ENCODE assay signal across 1 cellular context in the genomic region with DNA sequence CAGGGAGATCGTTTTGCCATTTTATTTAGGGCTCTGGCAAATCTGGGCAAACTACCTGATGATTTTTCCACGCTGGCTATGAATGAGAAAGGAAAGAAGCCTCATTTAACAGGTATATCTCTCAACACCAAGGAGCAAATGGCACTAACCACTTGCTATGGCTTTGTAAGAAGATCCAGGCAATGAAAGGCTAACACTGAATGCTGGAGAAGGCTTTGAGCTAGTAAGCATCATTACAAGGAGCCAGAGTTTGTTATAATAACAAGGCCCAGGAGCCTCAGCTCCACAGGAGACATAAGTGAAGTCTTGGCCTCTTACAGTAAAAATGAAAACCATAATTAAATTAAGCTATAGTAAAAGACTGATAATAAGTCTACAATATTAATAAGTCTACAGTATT.
TF ChIP-seq lines count a peak whose summit lies in the region.

No MANE protein-coding gene starts in this region.

TF ChIP-seq in GM23338, 12 proteins besides CTCF, POLR2A, EP300 and RAD21 (continued from another document):
- TF ChIP-seq, protein P1, sequence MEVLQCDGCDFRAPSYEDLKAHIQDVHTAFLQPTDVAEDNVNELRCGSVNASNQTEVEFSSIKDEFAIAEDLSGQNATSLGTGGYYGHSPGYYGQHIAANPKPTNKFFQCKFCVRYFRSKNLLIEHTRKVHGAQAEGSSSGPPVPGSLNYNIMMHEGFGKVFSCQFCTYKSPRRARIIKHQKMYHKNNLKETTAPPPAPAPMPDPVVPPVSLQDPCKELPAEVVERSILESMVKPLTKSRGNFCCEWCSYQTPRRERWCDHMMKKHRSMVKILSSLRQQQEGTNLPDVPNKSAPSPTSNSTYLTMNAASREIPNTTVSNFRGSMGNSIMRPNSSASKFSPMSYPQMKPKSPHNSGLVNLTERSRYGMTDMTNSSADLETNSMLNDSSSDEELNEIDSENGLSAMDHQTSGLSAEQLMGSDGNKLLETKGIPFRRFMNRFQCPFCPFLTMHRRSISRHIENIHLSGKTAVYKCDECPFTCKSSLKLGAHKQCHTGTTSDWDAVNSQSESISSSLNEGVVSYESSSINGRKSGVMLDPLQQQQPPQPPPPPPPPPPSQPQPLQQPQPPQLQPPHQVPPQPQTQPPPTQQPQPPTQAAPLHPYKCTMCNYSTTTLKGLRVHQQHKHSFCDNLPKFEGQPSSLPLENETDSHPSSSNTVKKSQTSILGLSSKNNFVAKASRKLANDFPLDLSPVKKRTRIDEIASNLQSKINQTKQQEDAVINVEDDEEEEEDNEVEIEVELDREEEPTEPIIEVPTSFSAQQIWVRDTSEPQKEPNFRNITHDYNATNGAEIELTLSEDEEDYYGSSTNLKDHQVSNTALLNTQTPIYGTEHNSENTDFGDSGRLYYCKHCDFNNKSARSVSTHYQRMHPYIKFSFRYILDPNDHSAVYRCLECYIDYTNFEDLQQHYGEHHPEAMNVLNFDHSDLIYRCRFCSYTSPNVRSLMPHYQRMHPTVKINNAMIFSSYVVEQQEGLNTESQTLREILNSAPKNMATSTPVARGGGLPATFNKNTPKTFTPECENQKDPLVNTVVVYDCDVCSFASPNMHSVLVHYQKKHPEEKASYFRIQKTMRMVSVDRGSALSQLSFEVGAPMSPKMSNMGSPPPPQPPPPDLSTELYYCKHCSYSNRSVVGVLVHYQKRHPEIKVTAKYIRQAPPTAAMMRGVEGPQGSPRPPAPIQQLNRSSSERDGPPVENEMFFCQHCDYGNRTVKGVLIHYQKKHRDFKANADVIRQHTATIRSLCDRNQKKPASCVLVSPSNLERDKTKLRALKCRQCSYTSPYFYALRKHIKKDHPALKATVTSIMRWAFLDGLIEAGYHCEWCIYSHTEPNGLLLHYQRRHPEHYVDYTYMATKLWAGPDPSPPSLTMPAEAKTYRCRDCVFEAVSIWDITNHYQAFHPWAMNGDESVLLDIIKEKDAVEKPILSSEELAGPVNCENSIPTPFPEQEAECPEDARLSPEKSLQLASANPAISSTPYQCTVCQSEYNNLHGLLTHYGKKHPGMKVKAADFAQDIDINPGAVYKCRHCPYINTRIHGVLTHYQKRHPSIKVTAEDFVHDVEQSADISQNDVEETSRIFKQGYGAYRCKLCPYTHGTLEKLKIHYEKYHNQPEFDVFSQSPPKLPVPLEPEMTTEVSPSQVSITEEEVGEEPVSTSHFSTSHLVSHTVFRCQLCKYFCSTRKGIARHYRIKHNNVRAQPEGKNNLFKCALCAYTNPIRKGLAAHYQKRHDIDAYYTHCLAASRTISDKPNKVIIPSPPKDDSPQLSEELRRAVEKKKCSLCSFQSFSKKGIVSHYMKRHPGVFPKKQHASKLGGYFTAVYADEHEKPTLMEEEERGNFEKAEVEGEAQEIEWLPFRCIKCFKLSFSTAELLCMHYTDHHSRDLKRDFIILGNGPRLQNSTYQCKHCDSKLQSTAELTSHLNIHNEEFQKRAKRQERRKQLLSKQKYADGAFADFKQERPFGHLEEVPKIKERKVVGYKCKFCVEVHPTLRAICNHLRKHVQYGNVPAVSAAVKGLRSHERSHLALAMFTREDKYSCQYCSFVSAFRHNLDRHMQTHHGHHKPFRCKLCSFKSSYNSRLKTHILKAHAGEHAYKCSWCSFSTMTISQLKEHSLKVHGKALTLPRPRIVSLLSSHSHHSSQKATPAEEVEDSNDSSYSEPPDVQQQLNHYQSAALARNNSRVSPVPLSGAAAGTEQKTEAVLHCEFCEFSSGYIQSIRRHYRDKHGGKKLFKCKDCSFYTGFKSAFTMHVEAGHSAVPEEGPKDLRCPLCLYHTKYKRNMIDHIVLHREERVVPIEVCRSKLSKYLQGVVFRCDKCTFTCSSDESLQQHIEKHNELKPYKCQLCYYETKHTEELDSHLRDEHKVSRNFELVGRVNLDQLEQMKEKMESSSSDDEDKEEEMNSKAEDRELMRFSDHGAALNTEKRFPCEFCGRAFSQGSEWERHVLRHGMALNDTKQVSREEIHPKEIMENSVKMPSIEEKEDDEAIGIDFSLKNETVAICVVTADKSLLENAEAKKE (CRISPR knock-in tag; IDR thresholded peaks at IDR 0.05): no peak; the same call in 1 of the 2 replicates
- TF ChIP-seq CREB1 (CRISPR knock-in tag; IDR thresholded peaks at IDR 0.05; ENCODE audit: low read depth) (no peak), NANOG (IDR thresholded peaks at IDR 0.05; ENCODE audit: borderline replicate concordance) (no peak)
TF ChIP-seq in GM23338: peak in this region for 0.
